In the genomic region with DNA sequence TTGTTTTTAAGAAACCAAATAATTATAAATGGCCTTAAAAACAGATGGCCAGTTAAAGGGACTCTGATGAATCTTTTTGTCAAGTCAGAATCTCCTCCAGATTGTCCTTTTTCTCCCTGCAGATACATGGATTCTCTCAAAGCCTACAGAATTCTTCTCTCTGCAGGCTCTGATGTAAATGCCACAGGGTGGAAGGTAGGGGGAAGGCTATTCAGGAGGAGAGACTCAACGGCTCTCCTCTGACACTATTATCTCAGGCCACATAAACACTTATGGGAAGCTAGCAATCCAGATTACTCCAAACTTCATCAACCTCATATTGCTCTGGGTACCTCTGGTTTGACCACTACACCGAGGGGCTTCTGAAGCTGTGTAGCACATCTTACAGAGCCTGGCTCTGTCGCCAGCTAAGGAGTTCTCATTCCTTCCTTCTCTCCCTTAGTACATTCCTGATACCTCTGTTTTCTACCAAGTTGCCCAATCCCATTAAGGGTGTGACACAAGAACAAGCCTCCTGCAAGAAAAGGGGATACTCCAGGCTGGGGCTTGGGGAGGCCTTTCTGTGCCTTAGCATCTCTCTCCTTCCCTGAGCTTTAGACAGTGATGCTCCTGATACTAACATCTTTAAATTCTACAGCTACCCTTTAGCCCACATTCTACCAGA, we compare ENCODE assay signal across 16 cellular contexts. TPM values are rescaled to one million over a fixed set of nuclear protein-coding genes. Genes with fewer than 3 reads are reported as not detected.
DNase-seq lines count a peak whose midpoint lies in the region; ATAC-seq, FAIRE-seq and TF ChIP-seq lines count a peak whose summit lies in the region.
"Had no signal": no experiment of that assay in that cellular context is flagged by ENCODE, and none has a peak within 500 bp of the region (broad histone marks: within the 10 kb centered on the region; RNA-seq: fewer than 3 reads in every experiment).

No MANE protein-coding gene starts in this region.

- H3K9me3 Mint-ChIP-seq in activated naive CD4-positive, alpha-beta T cell treated with anti-CD3 and anti-CD28 coated beads for 36 hours = peaks cover 4% of the 10 kb centered on the region
- no peaks in the 10 kb centered on the region for H3K9me3 Mint-ChIP-seq in stimulated activated naive B cell treated with anti-CD40 and anti-IgM and Interleukin-4, amounts not matched to agents 10 μg/mL and 1 μg/mL and 100 μg/mL, for 72 hours

- H3K9me3 ChIP-seq in OCI-LY1 (ENCODE audit: low read length) = no peaks in the 10 kb centered on the region
- H3K9me3 ChIP-seq in K562 (replicated peaks; ENCODE audit: control insufficient read depth, insufficient read depth, low read depth, low read length) = no peaks in the 10 kb centered on the region
- no peaks in the 10 kb centered on the region for H3K9me3 ChIP-seq in MG63

- peaks cover 40% of the 10 kb centered on the region for H3K36me3 Mint-ChIP-seq in activated naive CD4-positive, alpha-beta T cell treated with anti-CD3 and anti-CD28 coated beads for 36 hours (ENCODE audit: low read depth)
- H3K36me3 Mint-ChIP-seq in stimulated activated naive B cell treated with anti-CD40 and anti-IgM and Interleukin-4, amounts not matched to agents 10 μg/mL and 1 μg/mL and 100 μg/mL, for 72 hours = peaks cover 61 to 68% of the 10 kb centered on the region in 2 donors

- H3K27me3 ChIP-seq in OCI-LY1 (ENCODE audit: insufficient read depth, low read length) (no peaks in the 10 kb centered on the region), K562 (ENCODE audit: control insufficient read depth in 2 of 2, insufficient read depth in 2 of 2, low read length in 2 of 2) (no peaks in the 10 kb centered on the region), MG63 (no peaks in the 10 kb centered on the region; the same call in 1 of the 2 replicates)

- no peak for DNase-seq in activated naive CD4-positive, alpha-beta T cell treated with anti-CD3 and anti-CD28 coated beads for 36 hours
- DNase-seq in activated naive CD4-positive, alpha-beta T cell (lab: John Stamatoyannopoulos, UW) = no peak
- DNase-seq in K562 (ENCODE audit: extremely low read depth in 1 of 4, low spot score in 3 of 4) (no peak), NCI-H774 (lab: John Stamatoyannopoulos, UW) (no peak), MG63 (no peak)
- DNase-seq in stimulated activated naive B cell treated with anti-CD40 and anti-IgM and Interleukin-4, amounts not matched to agents 10 μg/mL and 1 μg/mL and 100 μg/mL, for 72 hours = no peak
- DNase-seq: effector CD8-positive, alpha-beta T cell; kidney; NCI-H1105 treated with DMSO at 0.1 percent for 48 hours; NCI-H510A treated with DMSO at 0.1 percent for 48 hours; stimulated activated CD4-positive, alpha-beta T cell treated with anti-CD3 and anti-CD28 coated beads, Interleukin-2, amount 100 ng/mL, for 48 hours; T-helper 9 cell had no signal

- CTCF ChIA-PET in activated naive CD4-positive, alpha-beta T cell treated with anti-CD3 and anti-CD28 coated beads for 36 hours (lab: Charles Lee) = interaction anchor here (0.7 to 2.8 kb wide), 9 partner anchors 12 to 154 kb away, joined by 3 to 17 read pairs (median 4); a partner anchor contains a TSS
- CTCF ChIA-PET in K562 (lab: Yijun Ruan, JAX; ENCODE audit: low intra/inter-chr PET ratio) = no interaction called here

- H3K4me1 Mint-ChIP-seq in activated naive CD4-positive, alpha-beta T cell treated with anti-CD3 and anti-CD28 coated beads for 36 hours (ENCODE audit: low read depth) = peaks cover 88% of the 10 kb centered on the region
- peaks cover 58 to 89% of the 10 kb centered on the region in 2 donors for H3K4me1 Mint-ChIP-seq in stimulated activated naive B cell treated with anti-CD40 and anti-IgM and Interleukin-4, amounts not matched to agents 10 μg/mL and 1 μg/mL and 100 μg/mL, for 72 hours

- H3K27ac ChIP-seq in OCI-LY1 (ENCODE audit: low read depth, low read length, poor library complexity, severe bottlenecking) = peak overlapping the region; percentile 23
- no peak overlapping the region for H3K27ac ChIP-seq in K562 (ENCODE audit: extremely low read depth, low read depth, low read length)
- H3K27ac ChIP-seq: RWPE1 had no signal

- no peak overlapping the region for H3K4me3 ChIP-seq in OCI-LY1 (ENCODE audit: low read depth, low read length, poor library complexity, severe bottlenecking)
- H3K4me3 ChIP-seq in K562 = no peak overlapping the region
- no peak overlapping the region for H3K4me3 ChIP-seq in MG63

- H3K36me3 ChIP-seq in OCI-LY1 (ENCODE audit: insufficient read depth, low read length) (peaks cover 68% of the 10 kb centered on the region), K562 (ENCODE audit: control insufficient read depth, insufficient read depth, low read length) (peaks cover 41% of the 10 kb centered on the region; the same call in 2 of the 3 replicates), MG63 (no peaks in the 10 kb centered on the region)

- H3K4me1 ChIP-seq in OCI-LY1 (ENCODE audit: insufficient read depth, low read length, severe bottlenecking) = peaks cover 67% of the 10 kb centered on the region
- peaks cover 3 to 20% of the 10 kb centered on the region in 2 experiments; a peak in 4 of 5 replicates for H3K4me1 ChIP-seq in K562 (replicated peaks in 1 of 2; ENCODE audit: control insufficient read depth in 2 of 2, insufficient read depth in 2 of 2, low read length in 2 of 2)

- no peak for TF ChIP-seq RAD21 in K562 (CRISPR knock-in tag; conservative IDR thresholded peaks at IDR 0.05 in 1 of 2, IDR thresholded peaks at IDR 0.05 in 1 of 2)

- H3K9me2 ChIP-seq in OCI-LY1 (ENCODE audit: low read depth, low read length) = no peaks in the 10 kb centered on the region

- no peak for TF ChIP-seq POLR2A in K562 (conservative IDR thresholded peaks at IDR 0.05)

- H3K4me3 Mint-ChIP-seq in activated naive CD4-positive, alpha-beta T cell treated with anti-CD3 and anti-CD28 coated beads for 36 hours = peak overlapping the region; percentile 58
- peak overlapping the region; percentile 73 to 83 for H3K4me3 Mint-ChIP-seq in stimulated activated naive B cell treated with anti-CD40 and anti-IgM and Interleukin-4, amounts not matched to agents 10 μg/mL and 1 μg/mL and 100 μg/mL, for 72 hours

- TF ChIP-seq EP300 in K562 (IDR thresholded peaks at IDR 0.05; ENCODE audit: low read length) = no peak

- H2AFZ ChIP-seq in OCI-LY1 (ENCODE audit: low read length) (no peak overlapping the region), K562 (ENCODE audit: low read depth, low read length) (no peak overlapping the region)

- H3K9ac ChIP-seq in OCI-LY1 (ENCODE audit: low read length) = no peak overlapping the region
- no peak overlapping the region for H3K9ac ChIP-seq in K562 (ENCODE audit: insufficient read depth in 1 of 2, low read depth in 2 of 2, low read length in 2 of 2)

- no TSS peak for BruUV-seq in K562 (replicated peaks; lab: Mats Ljungman, UMichigan)

- intact Hi-C loops in activated naive CD4-positive, alpha-beta T cell treated with anti-CD3 and anti-CD28 coated beads for 36 hours (cut with micrococcal nuclease) = loop anchor here (5.0 to 10.0 kb wide), 2 partner anchors 220 to 832 kb away; a partner anchor contains a TSS
- intact Hi-C loops in K562 (cut with micrococcal nuclease) = no loop called here

- H4K20me1 ChIP-seq in OCI-LY1 (ENCODE audit: insufficient read depth, low read length) (no peaks in the 10 kb centered on the region), K562 (replicated peaks; ENCODE audit: control insufficient read depth, insufficient read depth, low read length) (peaks cover 8% of the 10 kb centered on the region; the same call in 1 of the 2 replicates)

- TF ChIP-seq CTCF in OCI-LY1 (IDR thresholded peaks at IDR 0.05; ENCODE audit: low read length) (no peak), K562 (IDR thresholded peaks at IDR 0.05 in 2 of 3, conservative IDR thresholded peaks at IDR 0.05 in 1 of 3; ENCODE audit: insufficient read depth in 2 of 3, low read depth in 1 of 3, low read length in 3 of 3) (no peak)

- no peaks in the 10 kb centered on the region for H3K27me3 Mint-ChIP-seq in activated naive CD4-positive, alpha-beta T cell treated with anti-CD3 and anti-CD28 coated beads for 36 hours (ENCODE audit: low read depth)
- H3K27me3 Mint-ChIP-seq in stimulated activated naive B cell treated with anti-CD40 and anti-IgM and Interleukin-4, amounts not matched to agents 10 μg/mL and 1 μg/mL and 100 μg/mL, for 72 hours = no peaks in the 10 kb centered on the region

- ATAC-seq in K562 (peak; percentile 12; the same call in 1 of the 3 replicates), HG02610 (IDR thresholded peaks at IDR 0.05; ENCODE audit: unreplicated experiment) (no peak)
- ATAC-seq in stimulated activated naive B cell treated with anti-CD40 and anti-IgM and Interleukin-4, amounts not matched to agents 10 μg/mL and 1 μg/mL and 100 μg/mL, for 72 hours (replicated peaks) = no peak

- H3K27ac Mint-ChIP-seq in activated naive CD4-positive, alpha-beta T cell treated with anti-CD3 and anti-CD28 coated beads for 36 hours = peak overlapping the region; percentile 94
- H3K27ac Mint-ChIP-seq in stimulated activated naive B cell treated with anti-CD40 and anti-IgM and Interleukin-4, amounts not matched to agents 10 μg/mL and 1 μg/mL and 100 μg/mL, for 72 hours = peak overlapping the region; percentile 93

- H3K9me1 ChIP-seq in K562 (ENCODE audit: control insufficient read depth, insufficient read depth, low read length) = no peaks in the 10 kb centered on the region

- in situ Hi-C loops in K562 (cut with MboI) = no loop called here

- H3K79me2 ChIP-seq in OCI-LY1 (ENCODE audit: insufficient read depth, low read length) = peaks cover 88% of the 10 kb centered on the region
- H3K79me2 ChIP-seq in K562 (ENCODE audit: control insufficient read depth, insufficient read depth, low read length) = peaks cover 84% of the 10 kb centered on the region

- peak overlapping the region; percentile 32; the same call in 1 of the 2 replicates for H3K4me2 ChIP-seq in OCI-LY1 (ENCODE audit: low read length)
- no peak overlapping the region for H3K4me2 ChIP-seq in K562 (ENCODE audit: insufficient read depth, low read length)

- 48% methylated on average over 3 of the region's 3 CpGs for WGBS in K562 (ENCODE audit: insufficient coverage, low coverage, missing lambda C conversion rate)

- no peak for FAIRE-seq in K562 (lab: Jason Lieb, UNC)
- FAIRE-seq: HTR-8/SVneo, kidney had no signal

- POLR2A ChIA-PET in K562 (lab: Yijun Ruan, JAX) = interaction anchor here (0.8 to 1.6 kb wide), 2 partner anchors 10 to 12 kb away, joined by 3 to 8 read pairs; no protein-coding TSS in a partner anchor

- H3F3A ChIP-seq in OCI-LY1 (ENCODE audit: insufficient read depth, low read length) = no peaks in the 10 kb centered on the region

RNA-seq across cellular contexts. Expression of a gene that starts 14.9 kb away (rescaled TPM):
- 1,000 to 10,000 TPM; 1,008 to 1,043 TPM for total RNA-seq in activated naive CD4-positive, alpha-beta T cell treated with anti-CD3 and anti-CD28 coated beads for 36 hours
- 33.3 and 88.1 TPM in 2 replicates for total RNA-seq in K562 (2011; cell fraction: chromatin; rRNA removed; ENCODE audit: low replicate concordance)
- total RNA-seq in K562 (2011; cell fraction: nucleolus; rRNA removed) = 20.0 and 28.2 TPM in 2 replicates
- 41.3 and 46.6 TPM in 2 replicates for total RNA-seq in K562 (2011; cell fraction: nucleoplasm; rRNA removed)
- total RNA-seq in K562 (2014; rRNA removed) = 120 and 126 TPM in 2 replicates
- total RNA-seq in K562 (2014; rRNA removed; fragmentation: Illumina TruSeq; extraction: Trizol) = 179 and 208 TPM in 2 replicates
- 212 and 222 TPM in 2 replicates for total RNA-seq in K562 (2015; rRNA removed; fragmentation: Illumina TruSeq; extraction: Trizol)
- 157 and 163 TPM in 2 replicates for total RNA-seq in K562 (2021)
- 148 and 250 TPM in 2 replicates for polyA plus RNA-seq in K562 (2011; rRNA removed)
- polyA plus RNA-seq in K562 (2011; cell fraction: cytosol; rRNA removed) = 50.2 and 172 TPM in 2 replicates
- 26.8 and 103 TPM in 2 replicates for polyA plus RNA-seq in K562 (2011; cell fraction: nucleus; rRNA removed)
- polyA plus RNA-seq in K562 (2012) = 184 and 318 TPM in 2 replicates
- 213 and 230 TPM in 2 replicates for polyA plus RNA-seq in K562 (2014; fragmentation: Illumina TruSeq; extraction: Trizol)
- 100 to 1,000 TPM in 1 of 2 experiments, 10 to 100 TPM in 1; 83.0 to 255 TPM for polyA plus RNA-seq in K562 (2014; fragmentation: Nextera tagmentation; extraction: Ambion mirVana)
- polyA plus RNA-seq in K562 (2014; rRNA removed) = 124 and 135 TPM in 2 replicates
- polyA minus RNA-seq in K562 (2011; rRNA and poly(A)+ RNA removed) = 173 and 458 TPM in 2 replicates
- 64.8 and 140 TPM in 2 replicates for polyA minus RNA-seq in K562 (2011; cell fraction: cytosol; rRNA and poly(A)+ RNA removed)
- 16.2 and 85.0 TPM in 2 replicates for polyA minus RNA-seq in K562 (2011; cell fraction: nucleus; rRNA and poly(A)+ RNA removed)
- total RNA-seq in MG63 (2014; rRNA removed; shearing (Covaris generic); ENCODE audit: low replicate concordance) = 0.57 and 0.63 TPM in 2 replicates

RNA-seq across cellular contexts. Expression of a gene that starts 44.6 kb away (rescaled TPM):
- under 1 TPM; 0.24 to 0.32 TPM for total RNA-seq in activated naive CD4-positive, alpha-beta T cell treated with anti-CD3 and anti-CD28 coated beads for 36 hours
- total RNA-seq in K562 (2011; cell fraction: chromatin; rRNA removed; ENCODE audit: low replicate concordance) = 0.28 TPM in 1 of 2 replicates, not detected in the other
- total RNA-seq in K562 (2011; cell fraction: nucleolus; rRNA removed) = not detected in 2 replicates
- total RNA-seq in K562 (2011; cell fraction: nucleoplasm; rRNA removed) = not detected in 2 replicates
- total RNA-seq in K562 (2014; rRNA removed) = 0.08 TPM in 1 of 2 replicates, not detected in the other
- 0.22 and 0.29 TPM in 2 replicates for total RNA-seq in K562 (2014; rRNA removed; fragmentation: Illumina TruSeq; extraction: Trizol)
- total RNA-seq in K562 (2015; rRNA removed; fragmentation: Illumina TruSeq; extraction: Trizol) = 0.11 and 0.22 TPM in 2 replicates
- 0.16 and 0.18 TPM in 2 replicates for total RNA-seq in K562 (2021)
- polyA plus RNA-seq in K562 (2011; rRNA removed) = 0.05 and 0.07 TPM in 2 replicates
- not detected in 2 replicates for polyA plus RNA-seq in K562 (2011; cell fraction: cytosol; rRNA removed)
- 0.14 and 0.17 TPM in 2 replicates for polyA plus RNA-seq in K562 (2011; cell fraction: nucleus; rRNA removed)
- 0.21 and 0.44 TPM in 2 replicates for polyA plus RNA-seq in K562 (2012)
- 0.18 and 0.25 TPM in 2 replicates for polyA plus RNA-seq in K562 (2014; fragmentation: Illumina TruSeq; extraction: Trizol)
- under 1 TPM; 0.21 to 0.25 TPM for polyA plus RNA-seq in K562 (2014; fragmentation: Nextera tagmentation; extraction: Ambion mirVana)
- polyA plus RNA-seq in K562 (2014; rRNA removed) = 0.19 and 0.41 TPM in 2 replicates
- 0.09 TPM in 1 of 2 replicates, not detected in the other for polyA minus RNA-seq in K562 (2011; rRNA and poly(A)+ RNA removed)
- not detected in 2 replicates for polyA minus RNA-seq in K562 (2011; cell fraction: cytosol; rRNA and poly(A)+ RNA removed)
- 0.13 and 0.22 TPM in 2 replicates for polyA minus RNA-seq in K562 (2011; cell fraction: nucleus; rRNA and poly(A)+ RNA removed)
- total RNA-seq in MG63 (2014; rRNA removed; shearing (Covaris generic); ENCODE audit: low replicate concordance) = 0.16 TPM in 1 of 2 replicates, not detected in the other

Comparison
In these comparisons a context has a peak if more than half of its experiments do, and no peak if none do; other contexts are left out.
1. RNA of a gene that starts 14.9 kb away (total RNA-seq): 1,008 to 1,043 TPM in activated naive CD4-positive, alpha-beta T cell treated with anti-CD3 and anti-CD28 coated beads for 36 hours and 20.0 to 222 TPM in K562; 0.57 to 0.63 TPM in MG63; every median in the first group is over 10 times any median in the second.